In genomic region chr6:151161363-151161762, GRCh38 we compare ENCODE assay signal across 17 cellular contexts.
A peak's percentile ranks its signal among the peaks of the same experiment; 100 is the strongest.
DNase-seq lines count a peak whose midpoint lies in the region; ATAC-seq and TF ChIP-seq lines count a peak whose summit lies in the region.
"Had no signal": no experiment of that assay in that cellular context is flagged by ENCODE, and none has a peak within 500 bp of the region (broad histone marks: within the 10 kb centered on the region; RNA-seq: fewer than 3 reads in every experiment).

No MANE protein-coding gene starts in this region.

- H3K4me3 ChIP-seq in BLaER1, result no peak overlapping the region
- H3K4me3 ChIP-seq in osteoblast (ENCODE audit: insufficient read depth, low read length), result peak overlapping the region; percentile 23
- H3K4me3 ChIP-seq in esophagus muscularis mucosa, result no peak overlapping the region
- H3K4me3 ChIP-seq: A549, body of pancreas, prostate gland had no signal

- no peak overlapping the region for H3K27ac Mint-ChIP-seq in T-cell
- H3K27ac Mint-ChIP-seq: memory B cell, naive B cell had no signal

- H3K4me3 Mint-ChIP-seq in T-cell, result no peak overlapping the region
- H3K4me3 Mint-ChIP-seq: memory B cell had no signal

- POLR2A ChIA-PET in T-cell (lab: Charles Lee), result no interaction called here

- no peak for TF ChIP-seq EP300 in esophagus muscularis mucosa (IDR thresholded peaks at IDR 0.05)

- H3K79me2 ChIP-seq in osteoblast (ENCODE audit: insufficient read depth, low read length), result no peaks in the 10 kb centered on the region

- TF ChIP-seq CTCF in osteoblast (IDR thresholded peaks at IDR 0.05; ENCODE audit: extremely low read depth, low read depth, low read length), result no peak
- no peak for TF ChIP-seq CTCF in esophagus muscularis mucosa (IDR thresholded peaks at IDR 0.05)

- H3K4me1 ChIP-seq in BLaER1, result peaks cover 58% of the 10 kb centered on the region
- H3K4me1 ChIP-seq in osteoblast (ENCODE audit: insufficient read depth, low read length), result no peaks in the 10 kb centered on the region
- peaks cover 0 to 5% (median 0%) of the 10 kb centered on the region in 4 donors for H3K4me1 ChIP-seq in esophagus muscularis mucosa
- H3K4me1 ChIP-seq: A549, prostate gland had no signal

- no peak for ATAC-seq in T-cell (replicated peaks in 1 of 4)
- no peak for ATAC-seq in left colon
- ATAC-seq: A549 had no signal

- H3K9me3 Mint-ChIP-seq in T-cell, result no peaks in the 10 kb centered on the region
- H3K9me3 Mint-ChIP-seq: naive B cell had no signal

- H4K20me1 ChIP-seq in BLaER1 (no peaks in the 10 kb centered on the region), osteoblast (ENCODE audit: insufficient read depth, low read length) (no peaks in the 10 kb centered on the region)

- H3K27me3 ChIP-seq in BLaER1 (no peaks in the 10 kb centered on the region), osteoblast (ENCODE audit: insufficient read depth, low read length) (peaks cover 5% of the 10 kb centered on the region), esophagus muscularis mucosa (no peaks in the 10 kb centered on the region)
- H3K27me3 ChIP-seq: body of pancreas had no signal

- H3K4me1 Mint-ChIP-seq in T-cell, result no peaks in the 10 kb centered on the region
- H3K4me1 Mint-ChIP-seq: memory B cell, naive B cell had no signal

- H3K9me3 ChIP-seq in BLaER1 (no peaks in the 10 kb centered on the region), osteoblast (ENCODE audit: low read depth, low read length) (no peaks in the 10 kb centered on the region), esophagus muscularis mucosa (no peaks in the 10 kb centered on the region)
- H3K9me3 ChIP-seq: A549, body of pancreas, prostate gland had no signal

- H3K27me3 Mint-ChIP-seq in T-cell, result peaks cover 2 to 6% of the 10 kb centered on the region in 2 donors
- H3K27me3 Mint-ChIP-seq: naive B cell had no signal

- H3K27ac ChIP-seq in BLaER1 (peak overlapping the region; percentile 45; the same call in 1 of the 2 replicates), osteoblast (ENCODE audit: low read depth, low read length) (no peak overlapping the region), esophagus muscularis mucosa (replicated peaks in 1 of 4) (no peak overlapping the region)
- H3K27ac ChIP-seq: A549, body of pancreas, prostate gland had no signal

- H3K4me2 ChIP-seq in BLaER1 (peak overlapping the region; percentile 75), osteoblast (ENCODE audit: insufficient read depth, low read length) (peak overlapping the region; percentile 44)
- H3K4me2 ChIP-seq: A549 had no signal

- H3K9ac ChIP-seq in BLaER1, result no peak overlapping the region

- intact Hi-C loops in esophagus muscularis mucosa (cut with DNase I), result no loop called here
- intact Hi-C loops in left colon (cut with DNase I, micrococcal nuclease), result no loop called here

- 71% methylated on average over 6 of the region's 6 CpGs for WGBS in esophagus muscularis mucosa

- H3K36me3 ChIP-seq in BLaER1 (no peaks in the 10 kb centered on the region), osteoblast (ENCODE audit: insufficient read depth, low read length) (no peaks in the 10 kb centered on the region), esophagus muscularis mucosa (no peaks in the 10 kb centered on the region)
- H3K36me3 ChIP-seq: prostate gland had no signal

- no peak overlapping the region for H2AFZ ChIP-seq in osteoblast (ENCODE audit: low read length)

- CTCF ChIA-PET in T-cell (lab: Charles Lee), result no interaction called here

- in situ Hi-C loops in SK-MEL-5 (cut with HindIII; ENCODE audit: low pct_unique_long_range_greater_than_20kb, low sequenced_read_pairs), result no loop called here

- H3K36me3 Mint-ChIP-seq in T-cell, result no peaks in the 10 kb centered on the region
- H3K36me3 Mint-ChIP-seq: memory B cell had no signal

- TF ChIP-seq POLR2A in esophagus muscularis mucosa (IDR thresholded peaks at IDR 0.05; ENCODE audit: low read depth), result no peak

- DNase-seq in SK-MEL-5 (ENCODE audit: low read depth, low spot score) (peak; percentile 90), foreskin melanocyte (peak; percentile 84), osteoblast (ENCODE audit: insufficient read length, low spot score, missing footprints) (no peak), esophagus muscularis mucosa (ENCODE audit: extremely low spot score) (no peak), T-cell (no peak), left colon (no peak)
- no peak for DNase-seq in activated CD8-positive, alpha-beta memory T cell treated with anti-CD3 and anti-CD28 coated beads, Interleukin-2, amount 50 U/mL, for 48 hours
- DNase-seq: activated naive CD4-positive, alpha-beta T cell treated with anti-CD3 and anti-CD28 coated beads, Interleukin-2, amount 50 U/mL, for 16 hours; activated T-cell treated with anti-CD3 and anti-CD28 coated beads, Interleukin-2, amount 50 U/mL, for 48 hours; naive B cell; NCI-H1417 treated with DMSO at 0.1 percent for 48 hours; NCI-H2171 treated with DMSO at 0.1 percent for 48 hours had no signal

Comparison
In these comparisons a context has a peak if more than half of its experiments do, and no peak if none do; other contexts are left out.
1. DNase-seq: peak in SK-MEL-5 (single experiment) and foreskin melanocyte (single experiment); none in osteoblast (single experiment), esophagus muscularis mucosa (single experiment), T-cell (0 of 34), activated CD8-positive, alpha-beta memory T cell treated with anti-CD3 and anti-CD28 coated beads, Interleukin-2, amount 50 U/mL, for 48 hours (single experiment) and left colon (0 of 2).